ENCODE assay signal across 27 cellular contexts in the genomic region with DNA sequence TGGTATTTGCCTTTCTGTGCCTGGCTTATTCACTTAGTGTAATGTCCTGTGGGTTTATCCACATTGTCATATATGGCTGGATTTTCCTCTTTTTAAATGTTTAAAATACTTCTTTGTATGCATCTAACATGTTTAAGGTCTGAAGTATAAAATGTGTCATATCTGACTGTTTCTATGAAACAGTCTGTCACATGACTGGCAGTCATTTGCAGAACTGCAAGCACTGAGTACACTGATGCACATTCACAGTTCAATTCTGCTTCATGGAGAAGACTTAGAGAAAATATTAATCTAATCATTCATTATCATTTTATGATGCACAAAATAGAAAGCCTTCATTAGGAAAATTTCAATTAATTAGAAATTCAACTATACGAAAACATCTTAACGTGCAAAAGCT.
"Had no signal": no experiment of that assay in that cellular context is flagged by ENCODE, and none has a peak within 500 bp of the region (broad histone marks: within the 10 kb centered on the region; RNA-seq: fewer than 3 reads in every experiment).

No MANE protein-coding gene starts in this region.

- H3K4me1 Mint-ChIP-seq: activated B cell treated with CpG ODN at 0.5 μM for 24 hours; activated T-helper 17 cell treated with anti-CD3 and anti-CD28 coated beads, Interleukin-2, amount 50 U/mL, for 72 hours had no signal

- H3K9me3 Mint-ChIP-seq: activated B cell treated with CpG ODN at 0.5 μM for 24 hours; activated naive CD8-positive, alpha-beta T cell treated with anti-CD3 and anti-CD28 coated beads, Interleukin-2, amount 10 ng/mL, durations not matched to agents 7 days and 5 days; activated T-cell treated with anti-CD3 and anti-CD28 coated beads, Interleukin-2, amount 50 U/mL, for 24 hours; activated T-helper 17 cell treated with anti-CD3 and anti-CD28 coated beads, Interleukin-2, amount 50 U/mL, for 72 hours; brain; T-cell; T-helper 1 cell treated with Interleukin-12 subunit alpha and Interleukin-12 subunit beta and Interleukin-4 antibody, amounts not matched to agents 30 μg/mL and 1 μg/mL, for 36 hours; T-helper 2 cell treated with Interferon-gamma antibody and Interleukin-4, amounts not matched to agents 5 μg/mL and 100 μg/mL, for 36 hours had no signal

- H3K27ac Mint-ChIP-seq: activated B cell treated with CpG ODN at 0.5 μM for 24 hours; activated naive CD8-positive, alpha-beta T cell treated with anti-CD3 and anti-CD28 coated beads, Interleukin-2, amount 10 ng/mL, durations not matched to agents 7 days and 5 days; activated T-cell treated with anti-CD3 and anti-CD28 coated beads, Interleukin-2, amount 50 U/mL, for 24 hours; activated T-helper 17 cell treated with anti-CD3 and anti-CD28 coated beads, Interleukin-2, amount 50 U/mL, for 72 hours; brain; T-cell; T-helper 1 cell treated with Interleukin-12 subunit alpha and Interleukin-12 subunit beta and Interleukin-4 antibody, amounts not matched to agents 30 μg/mL and 1 μg/mL, for 36 hours; T-helper 2 cell treated with Interferon-gamma antibody and Interleukin-4, amounts not matched to agents 5 μg/mL and 100 μg/mL, for 36 hours had no signal

- H3K4me3 Mint-ChIP-seq: activated B cell treated with CpG ODN at 0.5 μM for 24 hours; activated naive CD8-positive, alpha-beta T cell treated with anti-CD3 and anti-CD28 coated beads, Interleukin-2, amount 10 ng/mL, durations not matched to agents 7 days and 5 days; activated T-cell treated with anti-CD3 and anti-CD28 coated beads, Interleukin-2, amount 50 U/mL, for 24 hours; activated T-helper 17 cell treated with anti-CD3 and anti-CD28 coated beads, Interleukin-2, amount 50 U/mL, for 72 hours; brain; T-cell; T-helper 1 cell treated with Interleukin-12 subunit alpha and Interleukin-12 subunit beta and Interleukin-4 antibody, amounts not matched to agents 30 μg/mL and 1 μg/mL, for 36 hours; T-helper 2 cell treated with Interferon-gamma antibody and Interleukin-4, amounts not matched to agents 5 μg/mL and 100 μg/mL, for 36 hours had no signal

- H3K36me3 Mint-ChIP-seq: activated naive CD8-positive, alpha-beta T cell treated with anti-CD3 and anti-CD28 coated beads, Interleukin-2, amount 10 ng/mL, durations not matched to agents 7 days and 5 days; brain; T-cell had no signal

- H3K27me3 Mint-ChIP-seq: activated T-cell treated with anti-CD3 and anti-CD28 coated beads, Interleukin-2, amount 50 U/mL, for 24 hours; activated T-helper 17 cell treated with anti-CD3 and anti-CD28 coated beads, Interleukin-2, amount 50 U/mL, for 72 hours had no signal

- ATAC-seq: activated CD4-positive, CD25-positive, alpha-beta regulatory T cell treated with anti-CD3 and anti-CD28 coated beads, Interleukin-2, amount 50 U/mL, for 24 hours; activated T-helper 17 cell treated with anti-CD3 and anti-CD28 coated beads, Interleukin-2, amount 50 U/mL, for 72 hours; esophagus mucosa; T-cell had no signal

- DNase-seq: activated B cell treated with CpG ODN at 0.5 μM for 24 hours; activated CD4-positive, alpha-beta T cell treated with anti-CD3 and anti-CD28 coated beads for 48 hours; activated CD4-positive, alpha-beta T cell treated with anti-CD3 and anti-CD28 coated beads, Interleukin-2, amount 50 U/mL, for 1 hour; activated CD4-positive, alpha-beta T cell treated with anti-CD3 and anti-CD28 coated beads, Interleukin-2, amount 50 U/mL, for 48 hours; activated CD8-positive, alpha-beta memory T cell treated with anti-CD3 and anti-CD28 coated beads, Interleukin-2, amount 50 U/mL, for 48 hours; activated effector memory CD4-positive, alpha-beta T cell treated with Interleukin-2 at 50 U/mL for 16 hours; activated gamma-delta T cell treated with Interleukin-2 at 50 U/mL for 16 hours; activated naive CD4-positive, alpha-beta T cell treated with anti-CD3 and anti-CD28 coated beads, Interleukin-2, amount 50 U/mL, for 16 hours; activated naive CD4-positive, alpha-beta T cell treated with Interleukin-2 at 50 U/mL for 16 hours; activated naive CD8-positive, alpha-beta T cell treated with anti-CD3 and anti-CD28 coated beads, Interleukin-2, amount 10 ng/mL, durations not matched to agents 7 days and 5 days; activated T-cell treated with anti-CD3 and anti-CD28 coated beads for 4 hours; activated T-cell treated with anti-CD3 and anti-CD28 coated beads, Interleukin-2, amount 50 U/mL, for 24 hours; central memory CD4-positive, alpha-beta T cell; cerebellar nuclear complex; colonic mucosa; effector CD8-positive, alpha-beta T cell; foreskin fibroblast; head of caudate nucleus; T-cell; T1000; WERI-Rb-1 had no signal
